ENCODE assay signal across 8 cellular contexts in genomic region chr2:229416116-229416694, GRCh38.
DNase-seq lines count a peak whose midpoint lies in the region; ATAC-seq and TF ChIP-seq lines count a peak whose summit lies in the region.

No MANE protein-coding gene starts in this region.

- no peak; the same call in 1 of the 2 replicates for TF ChIP-seq CTCF in BJ (IDR thresholded peaks at IDR 0.05; ENCODE audit: insufficient read depth, low read depth, low read length)
- TF ChIP-seq CTCF in gastroesophageal sphincter (IDR thresholded peaks at IDR 0.05): peak in 1 of 4 experiments; percentile 26

- DNase-seq in BJ (ENCODE audit: low read depth) (peak; percentile 25), T1000 (lab: John Stamatoyannopoulos, UW) (peak; percentile 1), pons (ENCODE audit: low spot score) (peak; percentile 86), NCI-H1105 treated with DMSO at 0.1 percent for 48 hours (lab: John Stamatoyannopoulos, UW) (no peak)

- no peaks in the 10 kb centered on the region for H3K36me3 ChIP-seq in BJ (ENCODE audit: control insufficient read depth, insufficient read depth, low read length)
- no peaks in the 10 kb centered on the region for H3K36me3 ChIP-seq in gastroesophageal sphincter

- H3K4me1 ChIP-seq in gastroesophageal sphincter: peaks cover 0 to 15% (median 13%) of the 10 kb centered on the region in 3 donors

- H3K9me3 ChIP-seq in gastroesophageal sphincter: no peaks in the 10 kb centered on the region

- H3K4me3 ChIP-seq in BJ (ENCODE audit: low read depth, low read length): no peak overlapping the region
- no peak overlapping the region for H3K4me3 ChIP-seq in gastroesophageal sphincter

- 56 to 58% methylated on average over 3 to 4 of the region's 5 CpGs for WGBS in gastroesophageal sphincter (ENCODE audit: low coverage in 1 of 2), 2 donors

- CTCF ChIA-PET in BJ (lab: Yijun Ruan, JAX): no interaction called here

- POLR2A ChIA-PET in BJ (lab: Charles Lee): no interaction called here

- TF ChIP-seq EP300 in gastroesophageal sphincter (IDR thresholded peaks at IDR 0.05): no peak

- H3K27me3 ChIP-seq in BJ (ENCODE audit: control insufficient read depth, insufficient read depth, low read length) (no peaks in the 10 kb centered on the region), gastroesophageal sphincter (no peaks in the 10 kb centered on the region)

- no peak for TF ChIP-seq POLR2A in gastroesophageal sphincter (IDR thresholded peaks at IDR 0.05)

- ATAC-seq in gastroesophageal sphincter (peak; percentile 97), GM19463 (IDR thresholded peaks at IDR 0.05; ENCODE audit: unreplicated experiment) (no peak), HG03354 (IDR thresholded peaks at IDR 0.05; ENCODE audit: poor library complexity, severe bottlenecking, unreplicated experiment) (no peak), HG03280 (IDR thresholded peaks at IDR 0.05; ENCODE audit: unreplicated experiment) (no peak)

- peak overlapping the region; percentile 56 to 77 (median 66) for H3K27ac ChIP-seq in gastroesophageal sphincter
